ENCODE assay signal across 12 cellular contexts in the genomic region with DNA sequence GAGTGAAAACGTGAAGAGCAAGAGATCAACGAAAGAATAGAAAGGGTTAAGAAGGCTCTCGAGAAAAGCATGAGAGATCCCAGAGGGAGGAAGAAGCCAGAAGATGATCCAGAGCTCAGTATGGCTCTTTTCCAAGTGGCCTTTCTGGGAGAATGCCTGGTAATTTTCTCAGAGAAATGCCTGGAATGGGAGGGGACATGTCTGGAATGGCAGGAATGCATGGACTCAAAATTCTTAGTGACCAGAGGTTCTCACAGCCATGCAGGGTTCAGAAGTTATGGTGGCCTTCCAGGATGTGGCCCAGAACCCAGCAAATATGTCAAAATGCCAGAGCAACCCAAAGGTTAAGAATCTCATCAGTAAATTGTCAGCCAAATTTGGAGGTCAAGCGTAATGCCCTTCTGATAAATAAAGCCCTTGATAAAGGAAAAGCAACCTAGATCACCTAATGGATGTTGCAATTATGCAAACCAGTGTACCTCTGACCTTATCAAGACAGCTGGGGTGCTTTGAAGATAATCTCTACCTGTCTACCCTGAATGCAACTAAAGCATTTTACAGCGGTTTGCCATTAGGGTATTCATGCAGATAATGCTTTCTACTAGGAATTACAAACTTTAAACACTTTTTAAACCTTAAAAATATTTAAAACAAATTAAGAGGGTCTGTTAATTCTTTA. TPM values are rescaled to one million over a fixed set of nuclear protein-coding genes. Genes with fewer than 3 reads are reported as not detected.
A peak's percentile ranks its signal among the peaks of the same experiment; 100 is the strongest.
DNase-seq lines count a peak whose midpoint lies in the region; ATAC-seq and TF ChIP-seq lines count a peak whose summit lies in the region.
"Had no signal": no experiment of that assay in that cellular context is flagged by ENCODE, and none has a peak within 500 bp of the region (broad histone marks: within the 10 kb centered on the region; RNA-seq: fewer than 3 reads in every experiment).

No MANE protein-coding gene starts in this region.

- H3K36me3 Mint-ChIP-seq in type B pancreatic cell: no peaks in the 10 kb centered on the region

- CTCF ChIA-PET in BJ (lab: Yijun Ruan, JAX): interaction anchor here (0.6 to 1.9 kb wide), 3 partner anchors 8 to 180 kb away, joined by 3 to 9 read pairs (median 3); a partner anchor contains a TSS
- CTCF ChIA-PET in IMR-90 (lab: Yijun Ruan, JAX): interaction anchor here (0.7 kb wide), 1 partner anchor 9 kb away, joined by 3 read pairs; no protein-coding TSS in a partner anchor
- CTCF ChIA-PET in mammary epithelial cell (lab: Charles Lee; ENCODE audit: low non-redundant PET): no interaction called here

- H4K8ac ChIP-seq in IMR-90 (ENCODE audit: low read depth in 2 of 2, low read length in 2 of 2): peak overlapping the region in 1 of 2 experiments; percentile 62; a peak in 2 of 4 replicates
- H4K8ac ChIP-seq in mesenchymal stem cell (ENCODE audit: low read length): no peak overlapping the region

- H4K91ac ChIP-seq in IMR-90 (ENCODE audit: insufficient read depth, low read depth, low read length) (no peak overlapping the region), mesenchymal stem cell (ENCODE audit: low read length) (no peak overlapping the region)

- no peaks in the 10 kb centered on the region for H3K79me2 ChIP-seq in mammary epithelial cell (ENCODE audit: insufficient read depth, low read length)

- H3K9me3 Mint-ChIP-seq in type B pancreatic cell: no peaks in the 10 kb centered on the region
- H3K9me3 Mint-ChIP-seq: activated naive CD8-positive, alpha-beta T cell treated with anti-CD3 and anti-CD28 coated beads, Interleukin-2, amount 10 ng/mL, durations not matched to agents 7 days and 5 days had no signal

- no peak overlapping the region for H4K5ac ChIP-seq in IMR-90 (ENCODE audit: low read depth, low read length)

- H3K18ac ChIP-seq in IMR-90 (ENCODE audit: low read depth, low read length) (no peak overlapping the region), mesenchymal stem cell (ENCODE audit: low read depth in 1 of 2, low read length in 2 of 2) (no peak overlapping the region)

- H2BK12ac ChIP-seq in mesenchymal stem cell (ENCODE audit: low read length in 2 of 2): no peak overlapping the region

- no peak overlapping the region; the same call in 2 of the 3 replicates for H2BK15ac ChIP-seq in IMR-90 (ENCODE audit: low read depth, low read length)
- no peak overlapping the region for H2BK15ac ChIP-seq in mesenchymal stem cell (ENCODE audit: low read depth, poor library complexity, severe bottlenecking)

- no peak overlapping the region for H2AK5ac ChIP-seq in IMR-90 (ENCODE audit: low read depth, low read length)
- no peak overlapping the region for H2AK5ac ChIP-seq in mesenchymal stem cell (ENCODE audit: low read length, severe bottlenecking)

- 0 out of 2 replicates have a peak, but pooled peaks cover 3% of the 10 kb centered on the region for H3K9me1 ChIP-seq in IMR-90 (ENCODE audit: insufficient read depth, low read length)

- H3K9ac ChIP-seq in IMR-90 (ENCODE audit: low read depth, low read length) (no peak overlapping the region), mammary epithelial cell (ENCODE audit: insufficient read depth, low read length) (no peak overlapping the region), mesenchymal stem cell (ENCODE audit: low read length) (no peak overlapping the region)

- no peak overlapping the region for H3K56ac ChIP-seq in IMR-90 (ENCODE audit: extremely low read depth, insufficient read depth, low read length)

- no peaks in the 10 kb centered on the region for H3K27me3 Mint-ChIP-seq in type B pancreatic cell

- POLR2A ChIA-PET in BJ (lab: Charles Lee) (interaction anchor here (0.6 kb wide), 1 partner anchor 295 kb away, joined by 3 read pairs; no protein-coding TSS in a partner anchor), IMR-90 (lab: Charles Lee; ENCODE audit: unreplicated experiment) (no interaction called here)

- H3K23ac ChIP-seq in IMR-90 (ENCODE audit: low read depth, low read length) (no peak overlapping the region), mesenchymal stem cell (ENCODE audit: low read length in 2 of 2) (no peak overlapping the region)

- H2BK120ac ChIP-seq in IMR-90 (ENCODE audit: low read depth, low read length) (peak overlapping the region; percentile 84), mesenchymal stem cell (ENCODE audit: low read depth, low read length) (no peak overlapping the region)

- no peak for TF ChIP-seq RAD21 in IMR-90 (IDR thresholded peaks at IDR 0.05; ENCODE audit: low read length)

- H2AFZ ChIP-seq in IMR-90 (replicated peaks; ENCODE audit: low read length, poor library complexity) (no peak overlapping the region), mammary epithelial cell (ENCODE audit: low read depth, low read length) (no peak overlapping the region), mesenchymal stem cell (ENCODE audit: low read depth, low read length) (no peak overlapping the region)

- no peak overlapping the region for H2AK9ac ChIP-seq in IMR-90 (replicated peaks; ENCODE audit: low read depth, low read length, poor library complexity)

- no peak overlapping the region for H3K27ac Mint-ChIP-seq in type B pancreatic cell
- H3K27ac Mint-ChIP-seq: activated naive CD8-positive, alpha-beta T cell treated with anti-CD3 and anti-CD28 coated beads, Interleukin-2, amount 10 ng/mL, durations not matched to agents 7 days and 5 days had no signal

- TF ChIP-seq POLR2A in IMR-90 (IDR thresholded peaks at IDR 0.05; ENCODE audit: low read depth, low read length): no peak

- H2BK20ac ChIP-seq in IMR-90 (ENCODE audit: low read depth, low read length): peak overlapping the region; percentile 72; the same call in 1 of the 2 replicates

- H3K9me3 ChIP-seq in IMR-90 (ENCODE audit: control insufficient read depth, insufficient read depth, low read length) (no peaks in the 10 kb centered on the region), mammary epithelial cell (replicated peaks; ENCODE audit: insufficient read depth, low read length) (no peaks in the 10 kb centered on the region), mesenchymal stem cell (ENCODE audit: control insufficient read depth, low read length) (no peaks in the 10 kb centered on the region), tibial artery (no peaks in the 10 kb centered on the region)

- ATAC-seq in IMR-90 (ENCODE audit: low read depth): peak; percentile 87
- no peak for ATAC-seq in HG03175 (IDR thresholded peaks at IDR 0.05; ENCODE audit: unreplicated experiment)

- no peak overlapping the region for H3K4me3 Mint-ChIP-seq in type B pancreatic cell
- H3K4me3 Mint-ChIP-seq: activated naive CD8-positive, alpha-beta T cell treated with anti-CD3 and anti-CD28 coated beads, Interleukin-2, amount 10 ng/mL, durations not matched to agents 7 days and 5 days had no signal

- intact Hi-C loops in IMR-90 (cut with micrococcal nuclease): no loop called here
- intact Hi-C loops in mammary epithelial cell (cut with micrococcal nuclease): no loop called here
- intact Hi-C loops in tibial artery (cut with DNase I; ENCODE audit: low total_unique reads): no loop called here

- no peaks in the 10 kb centered on the region for H3K4me1 Mint-ChIP-seq in type B pancreatic cell (ENCODE audit: unreplicated experiment)

- dilution Hi-C loops in IMR-90 (cut with HindIII; ENCODE audit: low sequenced_read_pairs, unreplicated experiment) (no loop called here), mammary epithelial cell (cut with HindIII; ENCODE audit: low sequenced_read_pairs) (no loop called here)

- H3K36me3 ChIP-seq in BJ (ENCODE audit: control insufficient read depth, insufficient read depth, low read length) (no peaks in the 10 kb centered on the region), IMR-90 (ENCODE audit: control insufficient read depth, insufficient read depth, low read length) (no peaks in the 10 kb centered on the region), mammary epithelial cell (ENCODE audit: insufficient read depth, low read length) (no peaks in the 10 kb centered on the region), mesenchymal stem cell (ENCODE audit: control insufficient read depth in 1 of 2, insufficient read depth in 2 of 2, low read depth in 1 of 2, low read length in 2 of 2) (no peaks in the 10 kb centered on the region), tibial artery (no peaks in the 10 kb centered on the region)

- H2BK5ac ChIP-seq in IMR-90 (ENCODE audit: low read depth, low read length, poor library complexity, severe bottlenecking): peak overlapping the region; percentile 55
- H2BK5ac ChIP-seq in mesenchymal stem cell (ENCODE audit: low read depth, low read length, poor library complexity, severe bottlenecking): no peak overlapping the region

- H3K14ac ChIP-seq in IMR-90 (replicated peaks; ENCODE audit: low read depth, low read length) (no peak overlapping the region), mesenchymal stem cell (ENCODE audit: low read length in 2 of 2) (no peak overlapping the region)

- WGBS in IMR-90 (ENCODE audit: extremely low coverage in 2 of 2, insufficient read length in 1 of 2), 2 experiments: 52% methylated on average over 3 of the region's 5 CpGs; no CpG with 5 or more reads in 1 of the 2 experiments
- 78% methylated on average over 5 of the region's 5 CpGs for WGBS in mammary epithelial cell (ENCODE audit: low coverage, missing lambda C conversion rate)
- WGBS in mesenchymal stem cell: 21% methylated on average over 4 of the region's 5 CpGs

- in situ Hi-C loops in IMR-90 (cut with MboI; ENCODE audit: low sequenced_read_pairs) (no loop called here), mammary epithelial cell (cut with MboI; ENCODE audit: low sequenced_read_pairs in 2 of 2) (loop anchor here in 1 of 2 donors (10.0 kb wide), 1 partner anchor 142 kb away; no protein-coding TSS in a partner anchor)

- H3K4ac ChIP-seq in IMR-90 (ENCODE audit: low read depth, low read length) (peak overlapping the region; percentile 47; the same call in 1 of the 2 replicates), mesenchymal stem cell (ENCODE audit: low read depth in 1 of 2, low read length in 2 of 2) (no peak overlapping the region)

- H3K27ac ChIP-seq in IMR-90 (ENCODE audit: insufficient read depth, low read length): no peak overlapping the region
- H3K27ac ChIP-seq in mammary epithelial cell (ENCODE audit: insufficient read depth, low read depth, low read length): no peak overlapping the region
- peak overlapping the region; percentile 57 for H3K27ac ChIP-seq in mesenchymal stem cell (ENCODE audit: low read length, poor library complexity, severe bottlenecking)
- no peak overlapping the region for H3K27ac ChIP-seq in tibial artery

- H3K4me2 ChIP-seq in IMR-90 (ENCODE audit: low read depth, low read length) (peak overlapping the region; percentile 21; the same call in 1 of the 2 replicates), mammary epithelial cell (ENCODE audit: insufficient read depth, low read depth, low read length) (peak overlapping the region; percentile 19), mesenchymal stem cell (ENCODE audit: low read length, poor library complexity, severe bottlenecking) (no peak overlapping the region)

- DNase-seq in BJ (ENCODE audit: low read depth) (peak; percentile 71), IMR-90 (peak; percentile 58), mammary epithelial cell (no peak), mesenchymal stem cell (peak; percentile 52), tibial artery (no peak), type B pancreatic cell (ENCODE audit: extremely low spot score, unreplicated experiment) (no peak), DMS79 treated with DMSO at 0.1 percent for 48 hours (lab: John Stamatoyannopoulos, UW) (no peak)
- DNase-seq: activated CD4-positive, alpha-beta T cell treated with anti-CD3 and anti-CD28 coated beads for 1 hour; activated naive CD8-positive, alpha-beta T cell treated with anti-CD3 and anti-CD28 coated beads, Interleukin-2, amount 10 ng/mL, durations not matched to agents 7 days and 5 days; NCI-H1105 treated with DMSO at 0.1 percent for 48 hours had no signal

- BruUV-seq in IMR-90 (replicated peaks; lab: Mats Ljungman, UMichigan): no TSS peak
- no TSS peak for BruUV-seq in mammary epithelial cell (replicated peaks; lab: Mats Ljungman, UMichigan)

- H4K20me1 ChIP-seq in IMR-90 (ENCODE audit: insufficient read depth, low read length) (no peaks in the 10 kb centered on the region), mammary epithelial cell (ENCODE audit: insufficient read depth, low read length) (no peaks in the 10 kb centered on the region)

- H3K27me3 ChIP-seq in BJ (ENCODE audit: control insufficient read depth, insufficient read depth, low read length) (no peaks in the 10 kb centered on the region), IMR-90 (ENCODE audit: control insufficient read depth, insufficient read depth, low read length) (no peaks in the 10 kb centered on the region; the same call in 1 of the 2 replicates), mammary epithelial cell (ENCODE audit: insufficient read depth, low read length) (no peaks in the 10 kb centered on the region), mesenchymal stem cell (ENCODE audit: control insufficient read depth in 1 of 2, insufficient read depth in 1 of 2, low read length in 2 of 2) (no peaks in the 10 kb centered on the region), tibial artery (no peaks in the 10 kb centered on the region)

- no peaks in the 10 kb centered on the region for H3K79me1 ChIP-seq in IMR-90 (ENCODE audit: low read depth in 1 of 2, low read length in 2 of 2)
- H3K79me1 ChIP-seq in mesenchymal stem cell (replicated peaks; ENCODE audit: low read length, poor library complexity, severe bottlenecking): no peaks in the 10 kb centered on the region

- H3K4me1 ChIP-seq in IMR-90 (ENCODE audit: control insufficient read depth, insufficient read depth, low read length) (peaks cover 7% of the 10 kb centered on the region), mammary epithelial cell (ENCODE audit: insufficient read depth, low read length) (peaks cover 10% of the 10 kb centered on the region), mesenchymal stem cell (ENCODE audit: control insufficient read depth, insufficient read depth, low read depth, low read length) (peaks cover 4% of the 10 kb centered on the region), tibial artery (peaks cover 0 to 10% (median 2%) of the 10 kb centered on the region in 4 donors)

- H3K4me3 ChIP-seq in BJ (ENCODE audit: low read depth, low read length) (no peak overlapping the region), IMR-90 (ENCODE audit: insufficient read depth, low read depth, low read length) (no peak overlapping the region), mammary epithelial cell (replicated peaks in 1 of 3; ENCODE audit: insufficient read depth in 1 of 3, low read depth in 2 of 3, low read length in 3 of 3) (no peak overlapping the region), mesenchymal stem cell (ENCODE audit: insufficient read depth in 1 of 2, low read depth in 1 of 2, low read length in 2 of 2) (no peak overlapping the region), tibial artery (no peak overlapping the region)

- TF ChIP-seq CTCF in BJ (IDR thresholded peaks at IDR 0.05; ENCODE audit: insufficient read depth, low read depth, low read length): no peak
- no peak for TF ChIP-seq CTCF in IMR-90 (conservative IDR thresholded peaks at IDR 0.05; ENCODE audit: low read depth, low read length)
- TF ChIP-seq CTCF in mammary epithelial cell (conservative IDR thresholded peaks at IDR 0.05 in 1 of 2, IDR thresholded peaks at IDR 0.05 in 1 of 2; ENCODE audit: extremely low read depth in 1 of 2, insufficient read depth in 1 of 2, low read depth in 1 of 2, low read length in 2 of 2): no peak
- TF ChIP-seq CTCF in tibial artery (IDR thresholded peaks at IDR 0.05): no peak
- no peak for TF ChIP-seq CTCF in type B pancreatic cell (conservative IDR thresholded peaks at IDR 0.05)

RNA-seq across cellular contexts. Expression of a gene that starts 53.1 kb away (rescaled TPM):
- polyA plus RNA-seq in BJ (2011; rRNA removed): not detected in 2 replicates
- not detected in 2 replicates for polyA minus RNA-seq in BJ (2011; rRNA and poly(A)+ RNA removed)
- total RNA-seq in IMR-90 (2012; rRNA removed): not detected in 2 replicates
- not detected in 2 replicates for polyA plus RNA-seq in IMR-90 (2012; rRNA removed)
- polyA plus RNA-seq in IMR-90 (2012; cell fraction: cytosol; rRNA removed): not detected in 2 replicates
- not detected in 2 replicates for polyA plus RNA-seq in IMR-90 (2012; cell fraction: nucleus; rRNA removed; ENCODE audit: low replicate concordance)
- not detected for total RNA-seq in mammary epithelial cell
- not detected for polyA plus RNA-seq in mammary epithelial cell
- polyA minus RNA-seq in mammary epithelial cell: not detected
- polyA plus RNA-seq in mesenchymal stem cell (2013, experiment 1 of 2): not detected
- not detected for polyA plus RNA-seq in mesenchymal stem cell (2013, experiment 2 of 2)
- total RNA-seq in type B pancreatic cell (ENCODE audit: low replicate concordance): not detected in 2 replicates
- total RNA-seq: activated naive CD8-positive, alpha-beta T cell treated with anti-CD3 and anti-CD28 coated beads, Interleukin-2, amount 10 ng/mL, durations not matched to agents 7 days and 5 days had no signal
- polyA plus RNA-seq: esophagus had no signal

RNA-seq across cellular contexts. Expression of a gene that starts 56.7 kb away (rescaled TPM):
- 2.6 and 3.8 TPM in 2 replicates for polyA plus RNA-seq in BJ (2011; rRNA removed)
- polyA minus RNA-seq in BJ (2011; rRNA and poly(A)+ RNA removed): 2.5 and 2.7 TPM in 2 replicates
- total RNA-seq in IMR-90 (2012; rRNA removed): 4.8 and 5.8 TPM in 2 replicates
- 1.4 and 1.7 TPM in 2 replicates for polyA plus RNA-seq in IMR-90 (2012; rRNA removed)
- 0.26 and 0.34 TPM in 2 replicates for polyA plus RNA-seq in IMR-90 (2012; cell fraction: cytosol; rRNA removed)
- polyA plus RNA-seq in IMR-90 (2012; cell fraction: nucleus; rRNA removed; ENCODE audit: low replicate concordance): 0.36 and 2.0 TPM in 2 replicates
- total RNA-seq in mammary epithelial cell: 10 to 100 TPM in 1 of 2 donors, 1 to 10 TPM in 1; 4.5 to 10.0 TPM
- polyA plus RNA-seq in mammary epithelial cell: 2.2 TPM
- 5.6 TPM for polyA minus RNA-seq in mammary epithelial cell
- 12.4 TPM for polyA plus RNA-seq in mesenchymal stem cell (2013, experiment 1 of 2)
- 12.5 TPM for polyA plus RNA-seq in mesenchymal stem cell (2013, experiment 2 of 2)
- total RNA-seq in type B pancreatic cell (ENCODE audit: low replicate concordance): 8.9 and 11.2 TPM in 2 replicates

Comparison
In these comparisons a context has a peak if more than half of its experiments do, and no peak if none do; other contexts are left out.
1. DNase-seq: peak in BJ (single experiment), IMR-90 (single experiment) and mesenchymal stem cell (single experiment); none in mammary epithelial cell (single experiment), tibial artery (0 of 2), type B pancreatic cell (single experiment) and DMS79 treated with DMSO at 0.1 percent for 48 hours (single experiment).